1 cellular context compared by ENCODE assay signal in genomic region chr6:155268088-155268867, GRCh38.
TF ChIP-seq lines count a peak whose summit lies in the region.

No MANE protein-coding gene starts in this region.

TF ChIP-seq in GM12878, 131 proteins besides CTCF, POLR2A, EP300 and RAD21:
- TF ChIP-seq YY1 (IDR thresholded peaks at IDR 0.05; ENCODE audit: low read depth, low read length), result 0 out of 2 replicates have a peak, but pooled peaks have one; percentile 23
- TF ChIP-seq RUNX3 (IDR thresholded peaks at IDR 0.05; ENCODE audit: low read length), result peak; percentile 81
